17 cellular contexts compared by ENCODE assay signal in the genomic region with DNA sequence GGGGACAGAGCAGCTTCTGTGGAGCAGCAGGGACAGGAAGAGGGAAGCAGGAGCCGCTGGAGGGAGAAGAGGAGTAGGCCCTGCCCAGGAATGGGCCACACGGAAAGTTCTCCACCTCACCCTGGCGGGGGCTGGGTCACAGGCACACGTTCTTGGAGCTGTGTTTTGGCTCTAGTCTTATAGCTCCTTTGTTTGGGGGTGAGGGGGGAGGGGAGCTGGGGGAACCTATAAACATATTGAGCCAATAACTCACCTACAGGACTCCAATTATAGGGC.
A peak's percentile ranks its signal among the peaks of the same experiment; 100 is the strongest.
DNase-seq lines count a peak whose midpoint lies in the region; ATAC-seq and TF ChIP-seq lines count a peak whose summit lies in the region.
"Had no signal": no experiment of that assay in that cellular context is flagged by ENCODE, and none has a peak within 500 bp of the region (broad histone marks: within the 10 kb centered on the region; RNA-seq: fewer than 3 reads in every experiment).

No MANE protein-coding gene starts in this region.

- no peak overlapping the region for H2BK5ac ChIP-seq in neuronal stem cell (ENCODE audit: low read length)

- H3K27ac ChIP-seq in right atrium auricular region (no peak overlapping the region), epithelial cell of prostate (peak overlapping the region; percentile 94), neuronal stem cell (replicated peaks; ENCODE audit: low read length) (no peak overlapping the region), vagina (peak overlapping the region; percentile 70)
- H3K27ac ChIP-seq: colonic mucosa, lower lobe of right lung had no signal

- H3K4me1 ChIP-seq in right atrium auricular region = peaks cover 0 to 19% of the 10 kb centered on the region in 2 donors
- H3K4me1 ChIP-seq in neuronal stem cell (ENCODE audit: control insufficient read depth in 2 of 2, insufficient read depth in 1 of 2, low read depth in 1 of 2, low read length in 2 of 2) = peaks cover 5 to 18% of the 10 kb centered on the region in 2 donors
- peaks cover 55% of the 10 kb centered on the region for H3K4me1 ChIP-seq in vagina

- peak overlapping the region; percentile 44 for H3K18ac ChIP-seq in neuronal stem cell (ENCODE audit: low read length)

- no peak overlapping the region for H2AK5ac ChIP-seq in neuronal stem cell (ENCODE audit: low read depth, low read length)

- no peak overlapping the region for H2BK120ac ChIP-seq in neuronal stem cell (ENCODE audit: low read depth, low read length)

- H3K9me3 ChIP-seq in right atrium auricular region (no peaks in the 10 kb centered on the region), neuronal stem cell (replicated peaks in 1 of 2; ENCODE audit: control insufficient read depth in 2 of 2, insufficient read depth in 1 of 2, low read depth in 1 of 2, low read length in 2 of 2) (no peaks in the 10 kb centered on the region), vagina (no peaks in the 10 kb centered on the region)
- H3K9me3 ChIP-seq: colonic mucosa, lower lobe of right lung had no signal

- intact Hi-C loops in left cardiac atrium (cut with DNase I) (no loop called here), vagina (cut with DNase I) (loop anchor here (10.0 kb wide), 1 partner anchor 105 kb away; the partner anchor contains the start of gene RYBP)

- peaks cover 2% of the 10 kb centered on the region for H3K79me1 ChIP-seq in neuronal stem cell (ENCODE audit: low read depth, low read length)

- WGBS in neuronal stem cell (ENCODE audit: extremely low coverage in 2 of 2, insufficient read length in 2 of 2, insufficient replicate concordance in 1 of 2), 2 donors = no CpG with 5 or more reads among the region's 4 CpGs

- no peak for TF ChIP-seq POLR2A in vagina (IDR thresholded peaks at IDR 0.05)

- TF ChIP-seq CTCF in right atrium auricular region (IDR thresholded peaks at IDR 0.05) (no peak), vagina (IDR thresholded peaks at IDR 0.05) (no peak)

- no peak overlapping the region for H3K4me3 ChIP-seq in right atrium auricular region
- H3K4me3 ChIP-seq in neuronal stem cell (ENCODE audit: low read length in 2 of 2) = no peak overlapping the region
- no peak overlapping the region for H3K4me3 ChIP-seq in vagina
- H3K4me3 ChIP-seq: colonic mucosa, lower lobe of right lung had no signal

- H2BK15ac ChIP-seq in neuronal stem cell (ENCODE audit: low read length) = peak overlapping the region; percentile 5

- H3K4ac ChIP-seq in neuronal stem cell (ENCODE audit: low read length) = no peak overlapping the region

- no peak overlapping the region for H2AFZ ChIP-seq in neuronal stem cell (ENCODE audit: low read length)

- ATAC-seq in left cardiac atrium = no peak
- ATAC-seq in GM18873 (IDR thresholded peaks at IDR 0.05; ENCODE audit: low FRiP score, unreplicated experiment) = no peak
- ATAC-seq in HG03135 (IDR thresholded peaks at IDR 0.05; ENCODE audit: unreplicated experiment) = no peak
- no peak for ATAC-seq in HG03342 (IDR thresholded peaks at IDR 0.05; ENCODE audit: unreplicated experiment)

- peak; percentile 20 for DNase-seq in left cardiac atrium
- DNase-seq in right atrium auricular region (ENCODE audit: low spot score) = no peak
- DNase-seq in epithelial cell of prostate (ENCODE audit: low read depth, low spot score) = no peak
- no peak for DNase-seq in neuronal stem cell (ENCODE audit: low spot score)
- no peak for DNase-seq in vagina (ENCODE audit: extremely low spot score in 2 of 2)
- DNase-seq: activated CD4-positive, alpha-beta memory T cell treated with anti-CD3 and anti-CD28 coated beads for 36 hours; activated T-cell treated with anti-CD3 and anti-CD28 coated beads, Interleukin-2, amount 50 U/mL, for 1 hour; colonic mucosa; DND-41; lower lobe of right lung; NCI-H1694; NCI-H2227 treated with DMSO at 0.1 percent for 48 hours; RPMI8226; T-helper 1 cell had no signal

- H2BK12ac ChIP-seq in neuronal stem cell (ENCODE audit: low read length) = no peak overlapping the region

- H3K14ac ChIP-seq in neuronal stem cell (ENCODE audit: low read length) = no peak overlapping the region

- H3K23ac ChIP-seq in neuronal stem cell (ENCODE audit: low read depth, low read length, poor library complexity) = no peak overlapping the region

- H4K8ac ChIP-seq in neuronal stem cell (ENCODE audit: low read depth, low read length) = no peak overlapping the region

- H3K36me3 ChIP-seq in right atrium auricular region (no peaks in the 10 kb centered on the region), neuronal stem cell (replicated peaks in 1 of 2; ENCODE audit: control insufficient read depth in 2 of 2, insufficient read depth in 2 of 2, low read length in 2 of 2) (no peaks in the 10 kb centered on the region), vagina (no peaks in the 10 kb centered on the region)
- H3K36me3 ChIP-seq: colonic mucosa, lower lobe of right lung had no signal

- no peak overlapping the region for H3K9ac ChIP-seq in neuronal stem cell (ENCODE audit: low read depth, low read length, poor library complexity)

- H3K27me3 ChIP-seq in right atrium auricular region (no peaks in the 10 kb centered on the region), neuronal stem cell (ENCODE audit: control insufficient read depth in 3 of 3, insufficient read depth in 3 of 3, low read depth in 1 of 3, low read length in 3 of 3) (peaks cover 0 to 21% (median 0%) of the 10 kb centered on the region in 3 experiments), vagina (no peaks in the 10 kb centered on the region)
- H3K27me3 ChIP-seq: colonic mucosa had no signal

- no peak overlapping the region for H3K4me2 ChIP-seq in neuronal stem cell (ENCODE audit: insufficient read depth, low read length, poor library complexity, severe bottlenecking)

- no peak overlapping the region for H4K91ac ChIP-seq in neuronal stem cell (ENCODE audit: low read depth, low read length, poor library complexity)

Comparison
In these comparisons a context has a peak if more than half of its experiments do, and no peak if none do; other contexts are left out.
1. H3K27ac ChIP-seq: peak in epithelial cell of prostate (single experiment) and vagina (single experiment); none in right atrium auricular region (0 of 2) and neuronal stem cell (single experiment).